ENCODE assay signal across 23 cellular contexts in genomic region chr11:46524201-46524600, GRCh38.
"Had no signal": no experiment of that assay in that cellular context is flagged by ENCODE, and none has a peak within 500 bp of the region (broad histone marks: within the 10 kb centered on the region; RNA-seq: fewer than 3 reads in every experiment).

No MANE protein-coding gene starts in this region.

- H3K4me1 ChIP-seq: parathyroid adenoma, uterus had no signal

- H3K27ac ChIP-seq: esophagus squamous epithelium, parathyroid adenoma, tibial artery, uterus had no signal

- H3K4me3 ChIP-seq: esophagus squamous epithelium, gastrocnemius medialis, tibial artery, uterus had no signal

- H3K9me3 ChIP-seq: esophagus squamous epithelium, gastrocnemius medialis, tibial artery, uterus had no signal

- DNase-seq: activated CD4-positive, alpha-beta T cell treated with anti-CD3 and anti-CD28 coated beads for 4 hours; activated CD4-positive, alpha-beta T cell treated with anti-CD3 and anti-CD28 coated beads, Interleukin-2, amount 50 U/mL, for 48 hours; activated CD4-positive, CD25-positive, alpha-beta regulatory T cell; activated CD8-positive, alpha-beta memory T cell treated with anti-CD3 and anti-CD28 coated beads, Interleukin-2, amount 50 U/mL, for 48 hours; activated naive CD4-positive, alpha-beta T cell treated with Interleukin-2 at 50 U/mL for 16 hours; activated naive CD8-positive, alpha-beta T cell treated with anti-CD3 and anti-CD28 coated beads for 36 hours; activated T-cell treated with anti-CD3 and anti-CD28 coated beads, Interleukin-2, amount 50 U/mL, for 4 hours; amniotic stem cell; cerebellar nuclear complex; cortex of kidney; endodermal cell; esophagus squamous epithelium; gastrocnemius medialis; hippocampal formation; midbrain; nephron progenitor cell; nucleus accumbens; right cardiac atrium; stimulated activated CD4-positive, alpha-beta T cell treated with anti-CD3 and anti-CD28 coated beads, Interleukin-12 subunit alpha, Interleukin-12 subunit beta, amount 100 ng/mL, for 4 hours; stimulated activated CD4-positive, alpha-beta T cell treated with anti-CD3 and anti-CD28 coated beads, Interleukin-4, amount 100 ng/mL, for 4 hours; tibial artery; uterus had no signal

- H3K27me3 ChIP-seq: esophagus squamous epithelium, gastrocnemius medialis, tibial artery, uterus had no signal

- ATAC-seq: activated T-cell treated with anti-CD3 and anti-CD28 coated beads, Interleukin-2, amount 50 U/mL, for 4 hours; right cardiac atrium had no signal

- H3K36me3 ChIP-seq: esophagus squamous epithelium, gastrocnemius medialis, uterus had no signal
